ENCODE assay signal across 13 cellular contexts in genomic region chr1:202579806-202580205, GRCh38.
DNase-seq lines count a peak whose midpoint lies in the region; ATAC-seq and TF ChIP-seq lines count a peak whose summit lies in the region.
"Had no signal": no experiment of that assay in that cellular context is flagged by ENCODE, and none has a peak within 500 bp of the region (broad histone marks: within the 10 kb centered on the region; RNA-seq: fewer than 3 reads in every experiment).

No MANE protein-coding gene starts in this region.

- H3K36me3 ChIP-seq in heart left ventricle (peaks cover 0 to 62% (median 48%) of the 10 kb centered on the region in 9 donors), muscle layer of duodenum (ENCODE audit: control insufficient read depth in 1 of 2, insufficient read depth in 2 of 2, low read length in 2 of 2) (peaks cover 31 to 48% of the 10 kb centered on the region in 2 donors)

- DNase-seq in heart left ventricle = no peak
- DNase-seq in Right ventricle myocardium inferior (ENCODE audit: missing footprints) = no peak
- DNase-seq in cardiac fibroblast (ENCODE audit: low read depth in 2 of 2) = peak; percentile 86 to 90
- no peak for DNase-seq in middle frontal gyrus (ENCODE audit: extremely low spot score, low spot score)
- no peak for DNase-seq in NCI-H2196 (lab: John Stamatoyannopoulos, UW; ENCODE audit: unreplicated experiment)
- no peak for DNase-seq in NCI-H1417 treated with DMSO at 0.1 percent for 48 hours (lab: John Stamatoyannopoulos, UW)
- DNase-seq: activated CD4-positive, CD25-positive, alpha-beta regulatory T cell treated with anti-CD3 and anti-CD28 coated beads, Interleukin-2, amount 50 U/mL, for 72 hours; dorsolateral prefrontal cortex; immature natural killer cell had no signal

- ATAC-seq in heart left ventricle (peak in 2 of 4 donors; percentile 21 to 50), Right ventricle myocardium inferior (no peak), GM18505 (IDR thresholded peaks at IDR 0.05; ENCODE audit: unreplicated experiment) (no peak)
- ATAC-seq: Panc1 had no signal

- WGBS in heart left ventricle, 4 donors = 45 to 50% (median 46%) methylated on average over 2 of the region's 2 CpGs

- H3K9me3 ChIP-seq in heart left ventricle (no peaks in the 10 kb centered on the region), muscle layer of duodenum (ENCODE audit: control insufficient read depth in 1 of 2, low read length in 2 of 2) (no peaks in the 10 kb centered on the region)
- H3K9me3 ChIP-seq: neutrophil had no signal

- TF ChIP-seq POLR2A in heart left ventricle (IDR thresholded peaks at IDR 0.05) = no peak
- no peak for TF ChIP-seq POLR2A in GM18505 (IDR thresholded peaks at IDR 0.05; ENCODE audit: borderline replicate concordance, extremely low read depth, insufficient read depth, insufficient read length)

- H3K27me3 ChIP-seq in heart left ventricle (peaks cover 0 to 21% (median 0%) of the 10 kb centered on the region in 9 donors), muscle layer of duodenum (ENCODE audit: low read depth, low read length) (no peaks in the 10 kb centered on the region)
- H3K27me3 ChIP-seq: dorsolateral prefrontal cortex, neutrophil had no signal

- H3K4me1 ChIP-seq in heart left ventricle = peaks cover 8 to 71% (median 54%) of the 10 kb centered on the region in 12 donors
- H3K4me1 ChIP-seq in muscle layer of duodenum (ENCODE audit: control insufficient read depth in 1 of 2, insufficient read depth in 2 of 2, low read length in 2 of 2) = peaks cover 15 to 59% of the 10 kb centered on the region in 2 donors

- intact Hi-C loops in heart left ventricle (cut with DNase I) (loop anchor here in 6 of 10 donors (10.0 kb wide), 4 partner anchors 65 to 235 kb away; partner anchors contain the start of genes PPP1R12B (in 1 of the 6), SYT2 (in 1 of the 6) and UBE2T (in 1 of the 6)), Right ventricle myocardium inferior (cut with DNase I) (no loop called here)

- H3K4me3 ChIP-seq in heart left ventricle = no peak overlapping the region
- H3K4me3 ChIP-seq in cardiac fibroblast (replicated peaks in 1 of 2; ENCODE audit: low read depth in 2 of 2, low read length in 2 of 2) = no peak overlapping the region
- H3K4me3 ChIP-seq in muscle layer of duodenum (ENCODE audit: low read depth in 1 of 2, low read length in 2 of 2) = no peak overlapping the region
- H3K4me3 ChIP-seq: dorsolateral prefrontal cortex had no signal

- TF ChIP-seq CTCF in heart left ventricle (IDR thresholded peaks at IDR 0.05) (no peak), cardiac fibroblast (IDR thresholded peaks at IDR 0.05; ENCODE audit: low read depth, low read length) (no peak)

- peak overlapping the region in 10 of 12 donors; percentile 23 to 79 (median 62) for H3K27ac ChIP-seq in heart left ventricle
- H3K27ac ChIP-seq in muscle layer of duodenum (ENCODE audit: low read length) = peak overlapping the region; percentile 78
- H3K27ac ChIP-seq: dorsolateral prefrontal cortex, neutrophil had no signal

Comparison
In these comparisons a context has a peak if more than half of its experiments do, and no peak if none do; other contexts are left out.
1. DNase-seq: peak in cardiac fibroblast (2 of 2); none in heart left ventricle (0 of 5), Right ventricle myocardium inferior (single experiment), middle frontal gyrus (single experiment), NCI-H2196 (single experiment) and NCI-H1417 treated with DMSO at 0.1 percent for 48 hours (single experiment).